Comparison of ENCODE assay signal across 27 cellular contexts in the genomic region with DNA sequence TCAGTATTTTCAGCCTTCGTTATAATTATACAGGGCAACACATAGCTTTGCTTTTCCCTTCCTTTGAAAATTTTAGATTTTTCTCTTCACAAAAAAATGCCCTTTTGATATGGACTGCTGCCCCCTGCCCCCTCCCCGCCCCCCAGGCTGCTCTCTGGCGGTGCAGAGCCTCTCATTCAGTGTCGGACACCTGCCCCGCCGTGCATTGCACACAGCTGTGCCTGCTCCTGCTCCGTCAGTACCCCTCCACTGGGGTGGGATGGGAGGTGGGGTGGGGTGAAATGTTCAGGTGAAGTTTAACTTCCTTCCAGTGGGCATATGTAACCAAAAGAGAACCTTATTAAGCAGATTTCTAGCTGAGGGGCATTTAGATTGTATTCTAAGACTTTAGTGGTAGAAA.
DNase-seq lines count a peak whose midpoint lies in the region; TF ChIP-seq lines count a peak whose summit lies in the region.
"Had no signal": no experiment of that assay in that cellular context is flagged by ENCODE, and none has a peak within 500 bp of the region (broad histone marks: within the 10 kb centered on the region; RNA-seq: fewer than 3 reads in every experiment).

No MANE protein-coding gene starts in this region.

- H3K36me3 ChIP-seq in thyroid gland, result no peaks in the 10 kb centered on the region
- H3K36me3 ChIP-seq: BE2C; BLaER1; BLaER1 treated with 17β-estradiol and CSF1 and Interleukin-3, amounts not matched to agents 10 nM and 100 nM had no signal

- intact Hi-C loops in thyroid gland (cut with DNase I), result no loop called here

- no peaks in the 10 kb centered on the region for H3K27me3 ChIP-seq in thyroid gland
- H3K27me3 ChIP-seq: BE2C; BLaER1; BLaER1 treated with 17β-estradiol and CSF1 and Interleukin-3, amounts not matched to agents 10 nM and 100 nM had no signal

- DNase-seq in thyroid gland (peak; percentile 25 to 27), NCI-H1048 (lab: John Stamatoyannopoulos, UW) (no peak)
- DNase-seq: 8988T; ACHN; AML-193; BE2C; C1 segment of cervical spinal cord; Caco-2; Calu3; CD4-positive, alpha-beta memory T cell; CD4-positive, alpha-beta T cell; CD4-positive, CD25-positive, alpha-beta regulatory T cell; CD8-positive, alpha-beta memory T cell; CD8-positive, alpha-beta T cell; COR-L47; DMS 273 treated with DMSO at 0.1 percent for 48 hours; DMS153; DMS53; DMS79; DMS79 treated with DMSO at 0.1 percent for 48 hours; DND-41; EL had no signal

- 90 to 92% methylated on average over 7 of the region's 7 CpGs for WGBS in thyroid gland, 2 donors

- no peak for TF ChIP-seq CTCF in thyroid gland (IDR thresholded peaks at IDR 0.05)

- peaks cover 41 to 46% of the 10 kb centered on the region in 2 donors for H3K4me1 ChIP-seq in thyroid gland
- H3K4me1 ChIP-seq: A549, BE2C, BLaER1, Caco-2 had no signal

- TF ChIP-seq POLR2A in thyroid gland (IDR thresholded peaks at IDR 0.05), result no peak

- H3K4me3 ChIP-seq in thyroid gland (replicated peaks in 1 of 3), result no peak overlapping the region
- H3K4me3 ChIP-seq: A549; BLaER1; BLaER1 treated with 17β-estradiol and CSF1 and Interleukin-3, amounts not matched to agents 10 nM and 100 nM had no signal

- H3K27ac ChIP-seq in thyroid gland, result peak overlapping the region; percentile 54 to 92 (median 83)
- H3K27ac ChIP-seq: 22Rv1; A549; BLaER1; BLaER1 treated with 17β-estradiol and CSF1 and Interleukin-3, amounts not matched to agents 10 nM and 100 nM; C4-2B had no signal

- no peaks in the 10 kb centered on the region for H3K9me3 ChIP-seq in thyroid gland
- H3K9me3 ChIP-seq: A549; BE2C; BLaER1; BLaER1 treated with 17β-estradiol and CSF1 and Interleukin-3, amounts not matched to agents 10 nM and 100 nM; Caco-2 had no signal
